12 cellular contexts compared by ENCODE assay signal in genomic region chr5:140118294-140118936, GRCh38. TPM values are rescaled to one million over a fixed set of nuclear protein-coding genes. Genes with fewer than 3 reads are reported as not detected.
A peak's percentile ranks its signal among the peaks of the same experiment; 100 is the strongest.
DNase-seq lines count a peak whose midpoint lies in the region; ATAC-seq and TF ChIP-seq lines count a peak whose summit lies in the region.
"Had no signal": no experiment of that assay in that cellular context is flagged by ENCODE, and none has a peak within 500 bp of the region (broad histone marks: within the 10 kb centered on the region; RNA-seq: fewer than 3 reads in every experiment).

No MANE protein-coding gene starts in this region.

- 90% methylated on average over 3 of the region's 3 CpGs for WGBS in mammary epithelial cell (ENCODE audit: low coverage, missing lambda C conversion rate)

- no peaks in the 10 kb centered on the region for H3K27me3 Mint-ChIP-seq in activated naive CD8-positive, alpha-beta T cell treated with anti-CD3 and anti-CD28 coated beads for 36 hours
- no peaks in the 10 kb centered on the region for H3K27me3 Mint-ChIP-seq in activated naive CD8-positive, alpha-beta T cell treated with anti-CD3 and anti-CD28 coated beads, Interleukin-2, amount 50 U/mL, for 24 hours
- peaks cover 0 to 4% (median 2%) of the 10 kb centered on the region in 3 donors for H3K27me3 Mint-ChIP-seq in CD14-positive monocyte (ENCODE audit: low read depth in 3 of 3)

- H3K27ac Mint-ChIP-seq in activated naive CD8-positive, alpha-beta T cell treated with anti-CD3 and anti-CD28 coated beads for 36 hours: no peak overlapping the region
- H3K27ac Mint-ChIP-seq in activated naive CD8-positive, alpha-beta T cell treated with anti-CD3 and anti-CD28 coated beads, Interleukin-2, amount 50 U/mL, for 24 hours: no peak overlapping the region
- H3K27ac Mint-ChIP-seq in CD14-positive monocyte: no peak overlapping the region

- no peak overlapping the region for H3K27ac ChIP-seq in KMS-11
- H3K27ac ChIP-seq in mammary epithelial cell (ENCODE audit: insufficient read depth, low read depth, low read length): no peak overlapping the region
- peak overlapping the region; percentile 2 for H3K27ac ChIP-seq in parathyroid adenoma
- H3K27ac ChIP-seq: right atrium auricular region had no signal

- in situ Hi-C loops in mammary epithelial cell (cut with MboI; ENCODE audit: low sequenced_read_pairs in 2 of 2): no loop called here

- no peak overlapping the region for H3K9ac ChIP-seq in KMS-11
- no peak overlapping the region for H3K9ac ChIP-seq in mammary epithelial cell (ENCODE audit: insufficient read depth, low read length)
- no peak overlapping the region for H3K9ac ChIP-seq in parathyroid adenoma

- H3K4me3 ChIP-seq in KMS-11 (IDR thresholded peaks at IDR 0.05; ENCODE audit: insufficient read depth, low read depth, low read length) (no peak overlapping the region), mammary epithelial cell (replicated peaks in 1 of 3; ENCODE audit: insufficient read depth in 1 of 3, low read depth in 2 of 3, low read length in 3 of 3) (no peak overlapping the region), parathyroid adenoma (ENCODE audit: low read depth, low read length) (no peak overlapping the region)
- H3K4me3 ChIP-seq: right atrium auricular region had no signal

- H3K27me3 ChIP-seq in KMS-11 (ENCODE audit: insufficient read depth, low read depth) (no peaks in the 10 kb centered on the region), mammary epithelial cell (ENCODE audit: insufficient read depth, low read length) (no peaks in the 10 kb centered on the region), parathyroid adenoma (ENCODE audit: control insufficient read depth, insufficient read depth, low read length) (no peaks in the 10 kb centered on the region)
- H3K27me3 ChIP-seq: right atrium auricular region had no signal

- no peaks in the 10 kb centered on the region for H3K9me3 Mint-ChIP-seq in activated naive CD8-positive, alpha-beta T cell treated with anti-CD3 and anti-CD28 coated beads for 36 hours
- no peaks in the 10 kb centered on the region for H3K9me3 Mint-ChIP-seq in activated naive CD8-positive, alpha-beta T cell treated with anti-CD3 and anti-CD28 coated beads, Interleukin-2, amount 50 U/mL, for 24 hours
- peaks cover 0 to under 1% (median 0%) of the 10 kb centered on the region in 7 donors for H3K9me3 Mint-ChIP-seq in CD14-positive monocyte

- H3K4me3 Mint-ChIP-seq in activated naive CD8-positive, alpha-beta T cell treated with anti-CD3 and anti-CD28 coated beads for 36 hours: peak overlapping the region; percentile 1
- no peak overlapping the region for H3K4me3 Mint-ChIP-seq in activated naive CD8-positive, alpha-beta T cell treated with anti-CD3 and anti-CD28 coated beads, Interleukin-2, amount 50 U/mL, for 24 hours
- no peak overlapping the region for H3K4me3 Mint-ChIP-seq in CD14-positive monocyte

- CTCF ChIA-PET in mammary epithelial cell (lab: Charles Lee; ENCODE audit: low non-redundant PET): interaction anchor here (0.6 to 0.8 kb wide), 2 partner anchors 27 to 43 kb away, joined by 3 to 10 read pairs; no protein-coding TSS in a partner anchor

- TF ChIP-seq CTCF in KMS-11 (conservative IDR thresholded peaks at IDR 0.05; ENCODE audit: low read depth, low read length): no peak
- TF ChIP-seq CTCF in mammary epithelial cell (conservative IDR thresholded peaks at IDR 0.05 in 1 of 2, IDR thresholded peaks at IDR 0.05 in 1 of 2; ENCODE audit: extremely low read depth in 1 of 2, insufficient read depth in 1 of 2, low read depth in 1 of 2, low read length in 2 of 2): no peak
- no peak for TF ChIP-seq CTCF in parathyroid adenoma (IDR thresholded peaks at IDR 0.05)
- no peak for TF ChIP-seq CTCF in CD14-positive monocyte (IDR thresholded peaks at IDR 0.05)

- no peak for ATAC-seq in activated naive CD8-positive, alpha-beta T cell treated with anti-CD3 and anti-CD28 coated beads, Interleukin-2, amount 50 U/mL, for 24 hours
- no peak for ATAC-seq in GM21529 (IDR thresholded peaks at IDR 0.05; ENCODE audit: unreplicated experiment)

- BruUV-seq in mammary epithelial cell (replicated peaks; lab: Mats Ljungman, UMichigan): no TSS peak

- H3K36me3 ChIP-seq in KMS-11 (ENCODE audit: insufficient read depth): no peaks in the 10 kb centered on the region
- no peaks in the 10 kb centered on the region for H3K36me3 ChIP-seq in mammary epithelial cell (ENCODE audit: insufficient read depth, low read length)
- H3K36me3 ChIP-seq in parathyroid adenoma (ENCODE audit: control insufficient read depth, insufficient read depth, low read length): no peaks in the 10 kb centered on the region
- H3K36me3 ChIP-seq: right atrium auricular region had no signal

- peaks cover 50% of the 10 kb centered on the region for H3K4me1 Mint-ChIP-seq in activated naive CD8-positive, alpha-beta T cell treated with anti-CD3 and anti-CD28 coated beads for 36 hours
- H3K4me1 Mint-ChIP-seq in activated naive CD8-positive, alpha-beta T cell treated with anti-CD3 and anti-CD28 coated beads, Interleukin-2, amount 50 U/mL, for 24 hours: peaks cover 50% of the 10 kb centered on the region
- peaks cover 37% of the 10 kb centered on the region for H3K4me1 Mint-ChIP-seq in CD14-positive monocyte

- H3K9me3 ChIP-seq in mammary epithelial cell (replicated peaks; ENCODE audit: insufficient read depth, low read length) (no peaks in the 10 kb centered on the region), parathyroid adenoma (ENCODE audit: control insufficient read depth, low read length) (no peaks in the 10 kb centered on the region)
- H3K9me3 ChIP-seq: right atrium auricular region had no signal

- H3K4me1 ChIP-seq in KMS-11 (ENCODE audit: low read depth, poor library complexity, severe bottlenecking) (peaks cover 43% of the 10 kb centered on the region), mammary epithelial cell (ENCODE audit: insufficient read depth, low read length) (peaks cover 14% of the 10 kb centered on the region), parathyroid adenoma (peaks cover 30% of the 10 kb centered on the region)

- DNase-seq in activated naive CD8-positive, alpha-beta T cell treated with anti-CD3 and anti-CD28 coated beads for 36 hours: no peak
- no peak for DNase-seq in activated naive CD8-positive, alpha-beta T cell treated with anti-CD3 and anti-CD28 coated beads, Interleukin-2, amount 50 U/mL, for 24 hours
- DNase-seq in mammary epithelial cell (no peak), CD14-positive monocyte (ENCODE audit: low spot score) (no peak), A172 (ENCODE audit: low spot score) (no peak)
- DNase-seq: AML-193, MV-4-11, NCI-H82 had no signal

- intact Hi-C loops in mammary epithelial cell (cut with micrococcal nuclease): no loop called here
- intact Hi-C loops in CD14-positive monocyte (cut with micrococcal nuclease): loop anchor here in 1 of 2 donors (10.0 kb wide), 1 partner anchor 586 kb away; the partner anchor contains the start of gene ZMAT2

- peak overlapping the region; percentile 22; the same call in 1 of the 2 replicates for H3K4me2 ChIP-seq in KMS-11
- peak overlapping the region; percentile 23 for H3K4me2 ChIP-seq in mammary epithelial cell (ENCODE audit: insufficient read depth, low read depth, low read length)
- H3K4me2 ChIP-seq in parathyroid adenoma (ENCODE audit: low read length): peak overlapping the region; percentile 42

- H3K79me2 ChIP-seq in KMS-11 (ENCODE audit: insufficient read depth, low read depth): peaks cover 20% of the 10 kb centered on the region
- peaks cover 76% of the 10 kb centered on the region for H3K79me2 ChIP-seq in mammary epithelial cell (ENCODE audit: insufficient read depth, low read length)
- peaks cover 24% of the 10 kb centered on the region for H3K79me2 ChIP-seq in parathyroid adenoma

- dilution Hi-C loops in mammary epithelial cell (cut with HindIII; ENCODE audit: low sequenced_read_pairs): no loop called here

- H3K36me3 Mint-ChIP-seq in activated naive CD8-positive, alpha-beta T cell treated with anti-CD3 and anti-CD28 coated beads for 36 hours: peaks cover 3% of the 10 kb centered on the region
- peaks cover 3% of the 10 kb centered on the region for H3K36me3 Mint-ChIP-seq in activated naive CD8-positive, alpha-beta T cell treated with anti-CD3 and anti-CD28 coated beads, Interleukin-2, amount 50 U/mL, for 24 hours (ENCODE audit: low read depth)
- peaks cover 4% of the 10 kb centered on the region in 2 donors for H3K36me3 Mint-ChIP-seq in CD14-positive monocyte

- H2AFZ ChIP-seq in KMS-11 (ENCODE audit: low read depth): no peak overlapping the region
- H2AFZ ChIP-seq in mammary epithelial cell (ENCODE audit: low read depth, low read length): no peak overlapping the region
- no peak overlapping the region for H2AFZ ChIP-seq in parathyroid adenoma

- H4K20me1 ChIP-seq in KMS-11 (ENCODE audit: insufficient read depth): no peaks in the 10 kb centered on the region
- no peaks in the 10 kb centered on the region for H4K20me1 ChIP-seq in mammary epithelial cell (ENCODE audit: insufficient read depth, low read length)

RNA-seq across cellular contexts. Expression of gene PURA, which starts 4.5 kb away (rescaled TPM):
- 1 to 10 TPM; 9.7 to 9.9 TPM for total RNA-seq in activated naive CD8-positive, alpha-beta T cell treated with anti-CD3 and anti-CD28 coated beads for 36 hours
- 10 to 100 TPM; 10.8 to 15.2 TPM for total RNA-seq in mammary epithelial cell
- 3.3 TPM for polyA plus RNA-seq in mammary epithelial cell
- polyA minus RNA-seq in mammary epithelial cell: 5.6 TPM
- polyA plus RNA-seq in CD14-positive monocyte: 1 to 10 TPM; 1.1 to 1.2 TPM
- 10.6 and 11.5 TPM in 2 replicates for total RNA-seq in A172 (2014; rRNA removed; shearing (Covaris generic))

RNA-seq across cellular contexts. Expression of gene IGIP, which starts 7.3 kb away (rescaled TPM):
- total RNA-seq in activated naive CD8-positive, alpha-beta T cell treated with anti-CD3 and anti-CD28 coated beads for 36 hours: 1 to 10 TPM; 1.2 to 1.3 TPM
- 1 to 10 TPM; 3.4 to 4.5 TPM for total RNA-seq in mammary epithelial cell
- polyA plus RNA-seq in mammary epithelial cell: 0.62 TPM
- polyA minus RNA-seq in mammary epithelial cell: 4.4 TPM
- under 1 TPM in 1 of 2 donors, not detected in 1; 0.08 TPM for polyA plus RNA-seq in CD14-positive monocyte
- 2.5 and 3.2 TPM in 2 replicates for total RNA-seq in A172 (2014; rRNA removed; shearing (Covaris generic))

RNA-seq across cellular contexts. Expression of gene CYSTM1, which starts 56.6 kb away (rescaled TPM):
- 10 to 100 TPM; 16.0 to 17.0 TPM for total RNA-seq in activated naive CD8-positive, alpha-beta T cell treated with anti-CD3 and anti-CD28 coated beads for 36 hours
- 10 to 100 TPM; 27.5 to 31.7 TPM for total RNA-seq in mammary epithelial cell
- polyA plus RNA-seq in mammary epithelial cell (32.6 TPM), CD14-positive monocyte (10 to 100 TPM; 36.7 to 40.0 TPM)
- 36.9 TPM for polyA minus RNA-seq in mammary epithelial cell
- total RNA-seq in A172 (2014; rRNA removed; shearing (Covaris generic)): 48.4 and 54.9 TPM in 2 replicates
